In genomic region chr22:46058591-46059519, GRCh38 we compare ENCODE assay signal across 9 cellular contexts.
A peak's percentile ranks its signal among the peaks of the same experiment; 100 is the strongest.
DNase-seq lines count a peak whose midpoint lies in the region; ATAC-seq and TF ChIP-seq lines count a peak whose summit lies in the region.
"Had no signal": no experiment of that assay in that cellular context is flagged by ENCODE, and none has a peak within 500 bp of the region (broad histone marks: within the 10 kb centered on the region; RNA-seq: fewer than 3 reads in every experiment).

No MANE protein-coding gene starts in this region.

- H3K27ac ChIP-seq in coronary artery: peak overlapping the region; percentile 98 to 100

- no peaks in the 10 kb centered on the region for H3K9me3 Mint-ChIP-seq in naive B cell

- peak overlapping the region in 4 of 8 donors; percentile 12 to 77 (median 66) for H3K4me3 Mint-ChIP-seq in naive B cell

- peaks cover 19 to 50% (median 24%) of the 10 kb centered on the region in 3 donors for H3K4me1 Mint-ChIP-seq in naive B cell

- no peaks in the 10 kb centered on the region for H3K27me3 Mint-ChIP-seq in naive B cell

- peak overlapping the region; percentile 61 to 87 (median 76) for H3K27ac Mint-ChIP-seq in naive B cell

- ATAC-seq in naive B cell (ENCODE audit: low read depth in 2 of 2): no peak
- no peak for ATAC-seq in esophagus mucosa
- no peak for ATAC-seq in GM18861 (IDR thresholded peaks at IDR 0.05; ENCODE audit: unreplicated experiment)
- no peak for ATAC-seq in HG03457 (IDR thresholded peaks at IDR 0.05; ENCODE audit: unreplicated experiment)

- TF ChIP-seq CTCF in AG10803 (conservative IDR thresholded peaks at IDR 0.05; ENCODE audit: low read length): no peak
- no peak for TF ChIP-seq CTCF in coronary artery (IDR thresholded peaks at IDR 0.05)

- DNase-seq in AG10803 (ENCODE audit: low read depth) (no peak), NCI-H1105 treated with DMSO at 0.1 percent for 48 hours (lab: John Stamatoyannopoulos, UW) (peak; percentile 73), coronary artery (ENCODE audit: low spot score) (peak; percentile 76), naive B cell (no peak), SIG-M5 (lab: John Stamatoyannopoulos, UW) (no peak)
- DNase-seq: IMR-90 had no signal

- peak overlapping the region; percentile 79 for H3K4me3 ChIP-seq in AG10803 (ENCODE audit: low read length)
- peak overlapping the region; percentile 95 for H3K4me3 ChIP-seq in coronary artery

- no peaks in the 10 kb centered on the region for H3K36me3 Mint-ChIP-seq in naive B cell

Comparison
In these comparisons a context has a peak if more than half of its experiments do, and no peak if none do; other contexts are left out.
1. DNase-seq: peak in NCI-H1105 treated with DMSO at 0.1 percent for 48 hours (single experiment) and coronary artery (single experiment); none in AG10803 (single experiment), naive B cell (single experiment) and SIG-M5 (single experiment).